In the genomic region with DNA sequence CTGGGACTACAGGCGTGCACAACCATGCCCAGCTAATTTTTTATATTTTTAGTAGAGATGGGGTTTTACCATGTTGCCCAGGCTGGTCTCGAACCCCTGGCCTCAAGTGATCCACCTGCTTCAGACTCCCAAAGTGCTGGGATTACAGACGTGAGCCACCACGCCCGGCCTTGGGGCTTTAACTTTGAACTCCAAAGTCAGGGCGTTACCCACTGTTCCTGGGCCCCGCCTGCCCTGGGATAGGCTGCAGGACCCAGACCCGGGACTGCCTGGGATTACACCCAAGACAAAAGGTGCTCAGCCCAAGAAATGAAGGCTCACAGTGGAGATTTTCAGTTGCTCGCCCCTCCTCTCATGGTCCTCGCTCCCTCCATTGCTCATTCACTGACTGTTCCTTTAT, we compare ENCODE assay signal across 8 cellular contexts.
A peak's percentile ranks its signal among the peaks of the same experiment; 100 is the strongest.
DNase-seq lines count a peak whose midpoint lies in the region; ATAC-seq, FAIRE-seq and TF ChIP-seq lines count a peak whose summit lies in the region.
"Not testable (repeated sequence)": the region's sequence is repeated elsewhere in the genome, so short reads cannot be mapped to it uniquely, and the experiment has no call there.

No MANE protein-coding gene starts in this region.

- not testable (repeated sequence) for H3K23ac ChIP-seq in mesenchymal stem cell (ENCODE audit: low read length in 2 of 2)

- not testable (repeated sequence) for H3K79me1 ChIP-seq in mesenchymal stem cell (replicated peaks; ENCODE audit: low read length, poor library complexity, severe bottlenecking)

- not testable (repeated sequence) for H3K9me3 ChIP-seq in A549; colonic mucosa; heart left ventricle; mesenchymal stem cell (ENCODE audit: control insufficient read depth, low read length); osteoblast (ENCODE audit: low read depth, low read length); skeletal muscle tissue (ENCODE audit: control insufficient read depth in 3 of 3, low read length in 3 of 3); transverse colon

- not testable (repeated sequence) for H3K79me2 ChIP-seq in osteoblast (ENCODE audit: insufficient read depth, low read length)

- H2BK120ac ChIP-seq in mesenchymal stem cell (ENCODE audit: low read depth, low read length), result not testable (repeated sequence)

- H3K4ac ChIP-seq in mesenchymal stem cell (ENCODE audit: low read depth in 1 of 2, low read length in 2 of 2), result peak overlapping the region in 1 of 2 experiments; percentile 5

- not testable (repeated sequence) for H3K36me3 ChIP-seq in colonic mucosa; heart left ventricle; mesenchymal stem cell (ENCODE audit: control insufficient read depth in 1 of 2, insufficient read depth in 2 of 2, low read depth in 1 of 2, low read length in 2 of 2); osteoblast (ENCODE audit: insufficient read depth, low read length); skeletal muscle tissue (ENCODE audit: control insufficient read depth in 3 of 3, insufficient read depth in 3 of 3, low read length in 3 of 3); transverse colon

- peak overlapping the region; percentile 31 for H4K8ac ChIP-seq in mesenchymal stem cell (ENCODE audit: low read length)

- not testable (repeated sequence) for TF ChIP-seq EP300 in A549 (IDR thresholded peaks at IDR 0.05); transverse colon (IDR thresholded peaks at IDR 0.05; ENCODE audit: low read depth)

- CTCF ChIA-PET in A549 (lab: Yijun Ruan, JAX), result interaction anchor here (0.8 to 1.8 kb wide), 4 partner anchors 10 to 71 kb away, joined by 3 to 4 read pairs (median 4); no protein-coding TSS in a partner anchor

- not testable (repeated sequence) for DNase-seq in A549 (ENCODE audit: low read depth in 1 of 2, low spot score in 1 of 2); heart left ventricle; mesenchymal stem cell
- DNase-seq in colonic mucosa (peak; percentile 69), osteoblast (ENCODE audit: insufficient read length, low spot score, missing footprints) (peak; percentile 38), transverse colon (peak; percentile 78)

- not testable (repeated sequence) for H3K4me2 ChIP-seq in A549; mesenchymal stem cell (ENCODE audit: low read length, poor library complexity, severe bottlenecking); osteoblast (ENCODE audit: insufficient read depth, low read length)

- not testable (repeated sequence) for TF ChIP-seq POLR2A in A549 (IDR thresholded peaks at IDR 0.05; ENCODE audit: low read length); heart left ventricle (IDR thresholded peaks at IDR 0.05); transverse colon (IDR thresholded peaks at IDR 0.05)

- not testable (repeated sequence) for H2BK5ac ChIP-seq in mesenchymal stem cell (ENCODE audit: low read depth, low read length, poor library complexity, severe bottlenecking)

- H3K27ac ChIP-seq in A549, result peak overlapping the region; percentile 48 to 91; a peak in 5 of 6 replicates
- peak overlapping the region; percentile 56 for H3K27ac ChIP-seq in VCaP
- peak overlapping the region; percentile 28 for H3K27ac ChIP-seq in colonic mucosa
- H3K27ac ChIP-seq in heart left ventricle, result peak overlapping the region in 9 of 12 donors; percentile 47 to 85 (median 69)
- not testable (repeated sequence) for H3K27ac ChIP-seq in mesenchymal stem cell (ENCODE audit: low read length, poor library complexity, severe bottlenecking); osteoblast (ENCODE audit: low read depth, low read length)
- H3K27ac ChIP-seq in skeletal muscle tissue (ENCODE audit: low read depth, low read length), result peak overlapping the region; percentile 82
- H3K27ac ChIP-seq in transverse colon, result peak overlapping the region; percentile 56 to 71 (median 68)

- TF ChIP-seq RAD21 in A549 (conservative IDR thresholded peaks at IDR 0.05 in 1 of 2, IDR thresholded peaks at IDR 0.05 in 1 of 2), result not testable (repeated sequence)

- H3K9ac ChIP-seq in colonic mucosa (ENCODE audit: low read depth in 2 of 2, low read length in 2 of 2); mesenchymal stem cell (ENCODE audit: low read length): not testable (repeated sequence)
- H3K9ac ChIP-seq in skeletal muscle tissue (ENCODE audit: low read depth in 1 of 3, low read length in 3 of 3), result peak overlapping the region in 1 of 3 donors; percentile 33

- not testable (repeated sequence) for H2AFZ ChIP-seq in mesenchymal stem cell (ENCODE audit: low read depth, low read length); osteoblast (ENCODE audit: low read length)

- not testable (repeated sequence) for TF ChIP-seq CTCF in A549 (IDR thresholded peaks at IDR 0.05); VCaP (conservative IDR thresholded peaks at IDR 0.05); colonic mucosa (IDR thresholded peaks at IDR 0.05); heart left ventricle (IDR thresholded peaks at IDR 0.05); osteoblast (IDR thresholded peaks at IDR 0.05; ENCODE audit: extremely low read depth, low read depth, low read length); transverse colon (IDR thresholded peaks at IDR 0.05)

- in situ Hi-C loops in transverse colon (cut with MboI; ENCODE audit: low pct_ligation_motif_present in 1 of 4, low pct_unique_long_range_greater_than_20kb in 1 of 4, low sequenced_read_pairs in 3 of 4), result not testable (repeated sequence)

- H4K20me1 ChIP-seq in osteoblast (ENCODE audit: insufficient read depth, low read length), result not testable (repeated sequence)

- H4K91ac ChIP-seq in mesenchymal stem cell (ENCODE audit: low read length), result peak overlapping the region; percentile 94

- peak overlapping the region; percentile 84 for H2BK15ac ChIP-seq in mesenchymal stem cell (ENCODE audit: low read depth, poor library complexity, severe bottlenecking)

- not testable (repeated sequence) for H3K14ac ChIP-seq in mesenchymal stem cell (ENCODE audit: low read length in 2 of 2)

- H2AK5ac ChIP-seq in mesenchymal stem cell (ENCODE audit: low read length, severe bottlenecking), result not testable (repeated sequence)

- H3K27me3 ChIP-seq in colonic mucosa; heart left ventricle; osteoblast (ENCODE audit: insufficient read depth, low read length); skeletal muscle tissue (ENCODE audit: control insufficient read depth in 3 of 3, insufficient read depth in 3 of 3, low read length in 3 of 3); transverse colon: not testable (repeated sequence)
- peaks cover 0 to 22% of the 10 kb centered on the region in 2 experiments for H3K27me3 ChIP-seq in mesenchymal stem cell (ENCODE audit: control insufficient read depth in 1 of 2, insufficient read depth in 1 of 2, low read length in 2 of 2)

- peaks cover 34% of the 10 kb centered on the region for H3K4me1 ChIP-seq in A549
- H3K4me1 ChIP-seq in colonic mucosa; osteoblast (ENCODE audit: insufficient read depth, low read length): not testable (repeated sequence)
- H3K4me1 ChIP-seq in heart left ventricle, result peaks cover 0 to 32% (median 19%) of the 10 kb centered on the region in 12 donors
- H3K4me1 ChIP-seq in mesenchymal stem cell (ENCODE audit: control insufficient read depth, insufficient read depth, low read depth, low read length), result peaks cover 27% of the 10 kb centered on the region
- H3K4me1 ChIP-seq in skeletal muscle tissue (ENCODE audit: control insufficient read depth in 3 of 3, insufficient read depth in 3 of 3, low read length in 3 of 3), result peaks cover 19 to 30% (median 27%) of the 10 kb centered on the region in 3 donors
- peaks cover 28 to 30% (median 29%) of the 10 kb centered on the region in 4 donors for H3K4me1 ChIP-seq in transverse colon

- not testable (repeated sequence) for FAIRE-seq in A549 (lab: Jason Lieb, UNC)

- WGBS in A549 (ENCODE audit: missing lambda C conversion rate), result 95% methylated on average over 5 of the region's 10 CpGs
- WGBS in heart left ventricle, 4 donors, result 88 to 94% (median 90%) methylated on average over 10 of the region's 10 CpGs
- WGBS in mesenchymal stem cell, result 97% methylated on average over 8 of the region's 10 CpGs
- 73% methylated on average over 10 of the region's 10 CpGs; no CpG with 5 or more reads in 1 of the 2 donors for WGBS in transverse colon (ENCODE audit: low coverage in 1 of 2), 2 donors

- not testable (repeated sequence) for ATAC-seq in A549, heart left ventricle

- peak overlapping the region; percentile 60 to 93 for H2BK12ac ChIP-seq in mesenchymal stem cell (ENCODE audit: low read length in 2 of 2)

- intact Hi-C loops in colonic mucosa (cut with DNase I); transverse colon (cut with DNase I; ENCODE audit: low total_unique reads): not testable (repeated sequence)
- intact Hi-C loops in heart left ventricle (cut with DNase I), result loop anchor here in 3 of 10 donors (2.0 to 10.0 kb wide), 2 partner anchors 59 to 63 kb away; no protein-coding TSS in a partner anchor

- H3K4me3 ChIP-seq in A549; colonic mucosa; heart left ventricle; mesenchymal stem cell (ENCODE audit: insufficient read depth in 1 of 2, low read depth in 1 of 2, low read length in 2 of 2); osteoblast (ENCODE audit: insufficient read depth, low read length); skeletal muscle tissue (ENCODE audit: low read length in 3 of 3); transverse colon: not testable (repeated sequence)

- peak overlapping the region; percentile 60 to 98 for H3K18ac ChIP-seq in mesenchymal stem cell (ENCODE audit: low read depth in 1 of 2, low read length in 2 of 2)

- POLR2A ChIA-PET in A549 (lab: Yijun Ruan, JAX), result not testable (repeated sequence)
